Comparison of ENCODE assay signal across 22 cellular contexts in genomic region chr13:57635541-57635940, GRCh38. TPM values are rescaled to one million over a fixed set of nuclear protein-coding genes. Genes with fewer than 3 reads are reported as not detected.
A peak's percentile ranks its signal among the peaks of the same experiment; 100 is the strongest.
DNase-seq lines count a peak whose midpoint lies in the region; ATAC-seq and TF ChIP-seq lines count a peak whose summit lies in the region.
"Had no signal": no experiment of that assay in that cellular context is flagged by ENCODE, and none has a peak within 500 bp of the region (broad histone marks: within the 10 kb centered on the region; RNA-seq: fewer than 3 reads in every experiment).

No MANE protein-coding gene starts in this region.

- intact Hi-C loops in lower leg skin (cut with DNase I; ENCODE audit: low total_unique reads) = no loop called here

- H3K27me3 ChIP-seq in gastroesophageal sphincter (peaks cover 50% of the 10 kb centered on the region), neural cell (ENCODE audit: insufficient read depth, low read depth, low read length) (peaks cover 8% of the 10 kb centered on the region)

- TF ChIP-seq CTCF in gastroesophageal sphincter (IDR thresholded peaks at IDR 0.05) (no peak), neural cell (IDR thresholded peaks at IDR 0.05; ENCODE audit: poor library complexity, severe bottlenecking) (no peak), lower leg skin (IDR thresholded peaks at IDR 0.05) (no peak)

- no peak for TF ChIP-seq RAD21 in neural cell (conservative IDR thresholded peaks at IDR 0.05)

- DNase-seq in caudate nucleus (lab: John Stamatoyannopoulos, UW) (no peak), superior temporal gyrus (ENCODE audit: extremely low spot score) (peak; percentile 79), lower leg skin (ENCODE audit: low spot score in 2 of 2) (no peak)
- no peak for DNase-seq in activated CD8-positive, alpha-beta memory T cell treated with anti-CD3 and anti-CD28 coated beads for 24 hours
- DNase-seq: activated CD4-positive, alpha-beta T cell treated with anti-CD3 and anti-CD28 coated beads for 4 hours; CD4-positive, alpha-beta memory T cell; DMS 273 treated with DMSO at 0.1 percent for 48 hours; gastrocnemius medialis; NCI-H1105 treated with DMSO at 0.1 percent for 48 hours; NCI-H2081 treated with DMSO at 0.1 percent for 48 hours; NCI-H510A treated with DMSO at 0.1 percent for 48 hours; Peyer's patch; stimulated activated CD4-positive, alpha-beta T cell treated with anti-CD3 and anti-CD28 coated beads, Interleukin-15, amount 100 ng/mL, for 24 hours had no signal

- H3K79me2 ChIP-seq in neural cell (replicated peaks; ENCODE audit: insufficient read depth, low read length) = peaks cover 19% of the 10 kb centered on the region

- H3K9me2 ChIP-seq in neural cell (ENCODE audit: insufficient read depth, low read length) = no peaks in the 10 kb centered on the region

- 22 to 39% methylated on average over 2 of the region's 2 CpGs for WGBS in gastroesophageal sphincter (ENCODE audit: low coverage in 1 of 2), 2 donors
- WGBS in lower leg skin, 2 donors = 64 to 65% methylated on average over 2 of the region's 2 CpGs

- peaks cover 0 to 27% (median 0%) of the 10 kb centered on the region in 3 donors for H3K4me1 ChIP-seq in gastroesophageal sphincter
- H3K4me1 ChIP-seq: SJSA1 had no signal

- H3K9ac ChIP-seq in neural cell (ENCODE audit: low read length) = no peak overlapping the region

- H3F3A ChIP-seq in neural cell (ENCODE audit: insufficient read depth, low read length, poor library complexity, severe bottlenecking) = no peaks in the 10 kb centered on the region

- ATAC-seq in gastroesophageal sphincter = no peak
- ATAC-seq in HG02852 (IDR thresholded peaks at IDR 0.05; ENCODE audit: unreplicated experiment) = no peak
- ATAC-seq: activated naive CD4-positive, alpha-beta T cell treated with anti-CD3 and anti-CD28 coated beads, Interleukin-2, amount 50 U/mL, for 72 hours; gastrocnemius medialis; right lobe of liver had no signal

- TF ChIP-seq EP300 in gastroesophageal sphincter (IDR thresholded peaks at IDR 0.05) (no peak), neural cell (conservative IDR thresholded peaks at IDR 0.05; ENCODE audit: poor library complexity, severe bottlenecking) (no peak)

- no peak overlapping the region for H2AFZ ChIP-seq in neural cell (ENCODE audit: low read depth, low read length)

- H3K9me3 ChIP-seq in gastroesophageal sphincter = peaks cover 0 to 9% (median 0%) of the 10 kb centered on the region in 3 donors
- H3K9me3 ChIP-seq in neural cell (ENCODE audit: low read length) = peaks cover 12% of the 10 kb centered on the region
- H3K9me3 ChIP-seq: gastrocnemius medialis, neutrophil, right lobe of liver, SJSA1, suprapubic skin had no signal

- H3K4me2 ChIP-seq in neural cell (ENCODE audit: low read length) = peak overlapping the region; percentile 53

- TF ChIP-seq POLR2A in gastroesophageal sphincter (IDR thresholded peaks at IDR 0.05) (no peak), lower leg skin (IDR thresholded peaks at IDR 0.05) (no peak)

- no peaks in the 10 kb centered on the region for H4K20me1 ChIP-seq in neural cell (ENCODE audit: insufficient read depth)

- H3K27ac ChIP-seq in caudate nucleus (ENCODE audit: low read depth, low read length) (peak overlapping the region; percentile 28), gastroesophageal sphincter (peak overlapping the region in 2 of 4 donors; percentile 24 to 67), neural cell (ENCODE audit: low read length) (no peak overlapping the region)
- H3K27ac ChIP-seq: neutrophil, Peyer's patch, right lobe of liver, SJSA1, suprapubic skin had no signal

- H3K36me3 ChIP-seq in gastroesophageal sphincter = no peaks in the 10 kb centered on the region
- H3K36me3 ChIP-seq in neural cell (ENCODE audit: insufficient read depth, low read length) = no peaks in the 10 kb centered on the region
- H3K36me3 ChIP-seq: gastrocnemius medialis, neutrophil, Peyer's patch, right lobe of liver, SJSA1, suprapubic skin had no signal

- H3K4me3 ChIP-seq in gastroesophageal sphincter (peak overlapping the region; percentile 3 to 53), neural cell (ENCODE audit: low read length) (peak overlapping the region; percentile 55), lower leg skin (ENCODE audit: low read depth, poor library complexity, severe bottlenecking) (no peak overlapping the region)
- H3K4me3 ChIP-seq: SJSA1 had no signal

TF ChIP-seq in neural cell, 6 proteins besides CTCF, POLR2A, EP300 and RAD21:
- TF ChIP-seq TAF1 (IDR thresholded peaks at IDR 0.05; ENCODE audit: low read depth) (no peak), MXI1 (conservative IDR thresholded peaks at IDR 0.05; ENCODE audit: poor library complexity, severe bottlenecking) (no peak), POLR2AphosphoS5 (IDR thresholded peaks at IDR 0.05) (no peak), SMC3 (conservative IDR thresholded peaks at IDR 0.05; ENCODE audit: poor library complexity) (no peak), REST (IDR thresholded peaks at IDR 0.05; ENCODE audit: borderline replicate concordance) (no peak)
TF ChIP-seq in neural cell: peak in this region for 0.

RNA-seq across cellular contexts. Expression of gene PCDH17, which starts 4.0 kb away (rescaled TPM):
- 1 to 10 TPM; 3.9 to 7.8 (median 4.8) TPM for total RNA-seq in gastroesophageal sphincter
- 6.4 and 6.5 TPM in 2 replicates for polyA plus RNA-seq in neural cell
- polyA minus RNA-seq in neural cell = 24.3 and 34.6 TPM in 2 replicates
- 1 to 10 TPM in 3 of 4 donors, under 1 TPM in 1; 0.17 to 1.6 (median 1.2) TPM for total RNA-seq in lower leg skin
- total RNA-seq: activated naive CD4-positive, alpha-beta T cell treated with anti-CD3 and anti-CD28 coated beads, Interleukin-2, amount 50 U/mL, for 72 hours; CD4-positive, alpha-beta memory T cell; SJSA1 had no signal
- polyA plus RNA-seq: CD4-positive, alpha-beta memory T cell; IgD-negative memory B cell had no signal
